33 cellular contexts compared by ENCODE assay signal in genomic region chr11:101975734-101976133, GRCh38. TPM values are rescaled to one million over a fixed set of nuclear protein-coding genes. Genes with fewer than 3 reads are reported as not detected.
"Had no signal": no experiment of that assay in that cellular context is flagged by ENCODE, and none has a peak within 500 bp of the region (broad histone marks: within the 10 kb centered on the region; RNA-seq: fewer than 3 reads in every experiment).

No MANE protein-coding gene starts in this region.

- H3K9ac ChIP-seq: neural progenitor cell had no signal

- H3K27ac ChIP-seq: neural progenitor cell, pancreas, prostate gland, right atrium auricular region, skin epidermis, spleen, suprapubic skin, testis, tibial artery, transverse colon, upper lobe of right lung, uterus had no signal

- H3K27me3 ChIP-seq: neural progenitor cell, pancreas, right atrium auricular region, spleen, suprapubic skin, testis, tibial artery, transverse colon, upper lobe of right lung, uterus had no signal

- ATAC-seq: naive thymus-derived CD4-positive, alpha-beta T cell; natural killer cell; pancreas; sciatic nerve; stimulated activated memory B cell treated with anti-CD40 and anti-IgM and Interleukin-4, amounts not matched to agents 10 μg/mL and 1 μg/mL and 100 μg/mL, for 72 hours; stimulated activated naive CD8-positive, alpha-beta T cell treated with anti-CD3 and anti-CD28 coated beads, Interleukin-15, amount 100 ng/mL, for 72 hours; stimulated activated naive CD8-positive, alpha-beta T cell treated with anti-CD3 and anti-CD28 coated beads, Interleukin-15, Interleukin-2, amounts not matched to agents 100 U/mL and 50 U/mL, for 24 hours; upper lobe of right lung had no signal

- H2AFZ ChIP-seq: neural progenitor cell had no signal

- H3K4me1 Mint-ChIP-seq: naive thymus-derived CD4-positive, alpha-beta T cell; natural killer cell; nephron; neural progenitor cell; stimulated activated memory B cell treated with anti-CD40 and anti-IgM and Interleukin-4, amounts not matched to agents 10 μg/mL and 1 μg/mL and 100 μg/mL, for 72 hours; stimulated activated naive CD8-positive, alpha-beta T cell treated with anti-CD3 and anti-CD28 coated beads, Interleukin-15, amount 100 ng/mL, for 72 hours had no signal

- H3K36me3 ChIP-seq: neural progenitor cell, pancreas, prostate gland, right atrium auricular region, spleen, suprapubic skin, transverse colon, upper lobe of right lung, uterus had no signal

- H3K4me2 ChIP-seq: neural progenitor cell, smooth muscle cell had no signal

- H3K9me3 ChIP-seq: pancreas, prostate gland, right atrium auricular region, suprapubic skin, testis, tibial artery, transverse colon, upper lobe of right lung, uterus had no signal

- H3K4me1 ChIP-seq: neural progenitor cell, pancreas, prostate gland, right atrium auricular region, spleen, suprapubic skin, testis, tibial artery, transverse colon, upper lobe of right lung, uterus had no signal

- H3K36me3 Mint-ChIP-seq: natural killer cell; neural progenitor cell; stimulated activated memory B cell treated with anti-CD40 and anti-IgM and Interleukin-4, amounts not matched to agents 10 μg/mL and 1 μg/mL and 100 μg/mL, for 72 hours had no signal

- H3K4me3 Mint-ChIP-seq: naive thymus-derived CD4-positive, alpha-beta T cell; natural killer cell; nephron; neural progenitor cell; stimulated activated memory B cell treated with anti-CD40 and anti-IgM and Interleukin-4, amounts not matched to agents 10 μg/mL and 1 μg/mL and 100 μg/mL, for 72 hours; stimulated activated naive CD8-positive, alpha-beta T cell treated with anti-CD3 and anti-CD28 coated beads, Interleukin-15, amount 100 ng/mL, for 72 hours; type B pancreatic cell had no signal

- H3K9me3 Mint-ChIP-seq: natural killer cell; nephron; neural progenitor cell; stimulated activated memory B cell treated with anti-CD40 and anti-IgM and Interleukin-4, amounts not matched to agents 10 μg/mL and 1 μg/mL and 100 μg/mL, for 72 hours; stimulated activated naive CD8-positive, alpha-beta T cell treated with anti-CD3 and anti-CD28 coated beads, Interleukin-15, amount 100 ng/mL, for 72 hours; type B pancreatic cell had no signal

- DNase-seq: naive thymus-derived CD4-positive, alpha-beta T cell; natural killer cell; occipital lobe; pancreas; retina; spleen; stimulated activated CD4-positive, alpha-beta T cell treated with anti-CD3 and anti-CD28 coated beads, Interleukin-12 subunit alpha, Interleukin-12 subunit beta, amount 100 ng/mL, for 4 hours; stimulated activated CD4-positive, alpha-beta T cell treated with anti-CD3 and anti-CD28 coated beads, Interleukin-1b, Interleukin-23, amount 100 ng/mL, for 48 hours; stimulated activated CD4-positive, alpha-beta T cell treated with anti-CD3 and anti-CD28 coated beads, Interleukin-4, amount 100 ng/mL, for 1 hour; stimulated activated CD4-positive, alpha-beta T cell treated with anti-CD3 and anti-CD28 coated beads, Interleukin-4, amount 100 ng/mL, for 4 hours; stimulated activated CD8-positive, alpha-beta memory T cell treated with anti-CD3 and anti-CD28 coated beads, Interleukin-4, amount 100 ng/mL, for 48 hours; stimulated activated naive CD4-positive, alpha-beta T cell; stimulated activated naive CD8-positive, alpha-beta T cell treated with anti-CD3 and anti-CD28 coated beads, Interleukin-15, amount 100 ng/mL, for 72 hours; stimulated activated naive CD8-positive, alpha-beta T cell treated with anti-CD3 and anti-CD28 coated beads, Interleukin-15, Interleukin-2, amounts not matched to agents 100 U/mL and 50 U/mL, for 24 hours; substantia nigra; testis; tibial artery; transverse colon; upper lobe of right lung; uterus had no signal

- H3K27ac Mint-ChIP-seq: naive thymus-derived CD4-positive, alpha-beta T cell; natural killer cell; nephron; neural progenitor cell; stimulated activated memory B cell treated with anti-CD40 and anti-IgM and Interleukin-4, amounts not matched to agents 10 μg/mL and 1 μg/mL and 100 μg/mL, for 72 hours; stimulated activated naive CD8-positive, alpha-beta T cell treated with anti-CD3 and anti-CD28 coated beads, Interleukin-15, amount 100 ng/mL, for 72 hours; type B pancreatic cell had no signal

- H3K4me3 ChIP-seq: neural progenitor cell, pancreas, prostate gland, right atrium auricular region, skin epidermis, smooth muscle cell, spleen, suprapubic skin, testis, tibial artery, transverse colon, upper lobe of right lung, uterus had no signal

- H3K27me3 Mint-ChIP-seq: naive thymus-derived CD4-positive, alpha-beta T cell; stimulated activated memory B cell treated with anti-CD40 and anti-IgM and Interleukin-4, amounts not matched to agents 10 μg/mL and 1 μg/mL and 100 μg/mL, for 72 hours; stimulated activated naive CD8-positive, alpha-beta T cell treated with anti-CD3 and anti-CD28 coated beads, Interleukin-15, amount 100 ng/mL, for 72 hours; type B pancreatic cell had no signal

- FAIRE-seq: pancreas had no signal

RNA-seq across cellular contexts. Expression of gene ANGPTL5, which starts 59.4 kb away (rescaled TPM):
- total RNA-seq: naive thymus-derived CD4-positive, alpha-beta T cell; natural killer cell; pulmonary artery endothelial cell; smooth muscle cell; spleen; urinary bladder had no signal
- polyA plus RNA-seq: naive thymus-derived CD4-positive, alpha-beta T cell; neural cell; smooth muscle cell; spleen had no signal
